ENCODE assay signal across 1 cellular context in the genomic region with DNA sequence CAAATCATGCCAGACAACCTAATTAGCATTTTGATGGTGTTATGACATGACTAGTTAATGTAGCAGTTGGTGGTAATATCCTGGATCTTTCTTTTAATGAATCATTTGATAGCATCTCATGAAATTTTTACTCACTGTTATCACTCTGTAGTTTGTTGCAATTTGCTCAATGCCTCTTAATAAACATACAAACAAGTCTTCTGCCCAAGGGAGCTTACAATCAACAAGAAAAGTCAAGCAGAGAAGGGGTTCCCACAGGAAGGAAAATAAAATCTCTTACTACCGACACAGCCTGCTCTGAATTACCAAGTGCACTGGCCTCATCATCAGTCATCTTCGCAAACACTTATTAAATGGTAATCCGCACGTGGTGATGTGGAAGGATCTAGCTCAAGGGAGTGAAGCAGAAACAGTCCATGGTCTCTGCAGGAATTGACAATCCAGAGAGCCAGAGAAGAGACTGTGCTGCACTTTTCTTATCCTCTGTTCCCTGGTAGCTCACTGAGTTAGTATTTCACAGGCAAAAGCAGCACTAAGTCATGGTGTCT.
TF ChIP-seq lines count a peak whose summit lies in the region.

No MANE protein-coding gene starts in this region.

TF ChIP-seq in GM23338, 12 proteins besides CTCF, POLR2A, EP300 and RAD21 (continued from another document):
- TF ChIP-seq ZNF462 (CRISPR knock-in tag; IDR thresholded peaks at IDR 0.05) = no peak
